In genomic region chr17:17059301-17059890, GRCh38 we compare ENCODE assay signal across 15 cellular contexts. TPM values are rescaled to one million over a fixed set of nuclear protein-coding genes. Genes with fewer than 3 reads are reported as not detected.
A peak's percentile ranks its signal among the peaks of the same experiment; 100 is the strongest.
DNase-seq lines count a peak whose midpoint lies in the region; ATAC-seq and TF ChIP-seq lines count a peak whose summit lies in the region.
"Had no signal": no experiment of that assay in that cellular context is flagged by ENCODE, and none has a peak within 500 bp of the region (broad histone marks: within the 10 kb centered on the region; RNA-seq: fewer than 3 reads in every experiment).

No MANE protein-coding gene starts in this region.

- H3K27ac ChIP-seq in heart left ventricle, result no peak overlapping the region
- no peak overlapping the region for H3K27ac ChIP-seq in right cardiac atrium (ENCODE audit: low read length)
- H3K27ac ChIP-seq in endodermal cell (ENCODE audit: low read depth, low read length), result no peak overlapping the region
- H3K27ac ChIP-seq in psoas muscle, result peak overlapping the region; percentile 96

- ATAC-seq in heart left ventricle (no peak), right cardiac atrium (no peak), psoas muscle (no peak)
- ATAC-seq: GM12878, HCT116 had no signal

- no peak for TF ChIP-seq CTCF in heart left ventricle (IDR thresholded peaks at IDR 0.05)
- TF ChIP-seq CTCF in endodermal cell (conservative IDR thresholded peaks at IDR 0.05), result no peak
- no peak for TF ChIP-seq CTCF in psoas muscle (IDR thresholded peaks at IDR 0.05)

- H3K27ac Mint-ChIP-seq in endodermal cell, result no peak overlapping the region
- H3K27ac Mint-ChIP-seq in activated T-cell treated with anti-CD3 and anti-CD28 coated beads, Interleukin-2, amount 50 U/mL, for 24 hours, result no peak overlapping the region

- peaks cover 0 to 27% (median 0%) of the 10 kb centered on the region in 9 donors for H3K36me3 ChIP-seq in heart left ventricle
- H3K36me3 ChIP-seq in endodermal cell (ENCODE audit: control insufficient read depth, insufficient read depth, low read length), result no peaks in the 10 kb centered on the region
- peaks cover 0 to 14% of the 10 kb centered on the region in 2 donors for H3K36me3 ChIP-seq in psoas muscle (ENCODE audit: insufficient read depth in 1 of 2, low read depth in 1 of 2)

- H3K9ac ChIP-seq in endodermal cell (ENCODE audit: extremely low read depth, low read length, poor library complexity, severe bottlenecking), result no peak overlapping the region

- intact Hi-C loops in heart left ventricle (cut with DNase I), result loop anchor here in 1 of 10 donors (10.0 kb wide), 1 partner anchor 55 kb away; no protein-coding TSS in a partner anchor
- intact Hi-C loops in right cardiac atrium (cut with DNase I), result no loop called here
- intact Hi-C loops in psoas muscle (cut with DNase I), result loop anchor here in 1 of 2 donors (5.0 kb wide), 1 partner anchor 1208 kb away; no protein-coding TSS in a partner anchor

- H3K27me3 ChIP-seq in heart left ventricle, result no peaks in the 10 kb centered on the region
- no peaks in the 10 kb centered on the region for H3K27me3 ChIP-seq in right cardiac atrium (ENCODE audit: control insufficient read depth, insufficient read depth)
- H3K27me3 ChIP-seq in endodermal cell (ENCODE audit: control insufficient read depth, insufficient read depth, low read length, poor library complexity, severe bottlenecking), result no peaks in the 10 kb centered on the region
- H3K27me3 ChIP-seq in psoas muscle (ENCODE audit: insufficient read depth in 3 of 3, low read length in 2 of 3), result no peaks in the 10 kb centered on the region

- no peak for TF ChIP-seq POLR2A in heart left ventricle (IDR thresholded peaks at IDR 0.05)

- peak in 3 of 5 donors; percentile 10 to 37 (median 11) for DNase-seq in heart left ventricle
- no peak for DNase-seq in right cardiac atrium
- peak; percentile 42 for DNase-seq in endodermal cell
- DNase-seq in psoas muscle, result no peak
- no peak for DNase-seq in putamen (ENCODE audit: low spot score)
- DNase-seq in activated T-cell treated with anti-CD3 and anti-CD28 coated beads, Interleukin-2, amount 50 U/mL, for 24 hours, result no peak
- no peak for DNase-seq in KG1 (lab: John Stamatoyannopoulos, UW)
- DNase-seq: AML-193; CD4-positive, alpha-beta memory T cell; DMS79; IMR-90; NCI-H2029; NCI-H510A treated with DMSO at 0.1 percent for 48 hours had no signal

- H3K36me3 Mint-ChIP-seq in endodermal cell (ENCODE audit: low read depth), result peaks cover 7% of the 10 kb centered on the region
- H3K36me3 Mint-ChIP-seq in activated T-cell treated with anti-CD3 and anti-CD28 coated beads, Interleukin-2, amount 50 U/mL, for 24 hours (ENCODE audit: low read depth), result peaks cover 16% of the 10 kb centered on the region

- 78 to 88% (median 81%) methylated on average over 10 of the region's 10 CpGs for WGBS in heart left ventricle, 4 donors
- WGBS in right cardiac atrium, result 78% methylated on average over 10 of the region's 10 CpGs
- 85 to 91% methylated on average over 6 to 10 of the region's 10 CpGs for WGBS in endodermal cell (ENCODE audit: insufficient coverage in 1 of 2, insufficient read length in 1 of 2), 2 experiments
- 75 to 84% (median 79%) methylated on average over 10 of the region's 10 CpGs for WGBS in psoas muscle, 3 donors

- H3K27me3 Mint-ChIP-seq in endodermal cell (ENCODE audit: insufficient read depth), result no peaks in the 10 kb centered on the region
- H3K27me3 Mint-ChIP-seq in activated T-cell treated with anti-CD3 and anti-CD28 coated beads, Interleukin-2, amount 50 U/mL, for 24 hours, result no peaks in the 10 kb centered on the region
- H3K27me3 Mint-ChIP-seq: CD4-positive, alpha-beta memory T cell had no signal

- H3K4me3 ChIP-seq in heart left ventricle, result no peak overlapping the region
- no peak overlapping the region for H3K4me3 ChIP-seq in right cardiac atrium (ENCODE audit: low read length)
- no peak overlapping the region for H3K4me3 ChIP-seq in endodermal cell (ENCODE audit: low read length)
- H3K4me3 ChIP-seq in psoas muscle, result no peak overlapping the region
- H3K4me3 ChIP-seq: GM12878 had no signal

- H3K4me1 ChIP-seq in heart left ventricle (peaks cover 5 to 100% (median 90%) of the 10 kb centered on the region in 12 donors), right cardiac atrium (ENCODE audit: control insufficient read depth, insufficient read depth, low read length) (peaks cover 53% of the 10 kb centered on the region), endodermal cell (ENCODE audit: control insufficient read depth, insufficient read depth, low read length) (no peaks in the 10 kb centered on the region), psoas muscle (peaks cover 99% of the 10 kb centered on the region)

- H3K4me3 Mint-ChIP-seq in endodermal cell, result no peak overlapping the region
- H3K4me3 Mint-ChIP-seq in activated T-cell treated with anti-CD3 and anti-CD28 coated beads, Interleukin-2, amount 50 U/mL, for 24 hours, result no peak overlapping the region
- H3K4me3 Mint-ChIP-seq: CD4-positive, alpha-beta memory T cell had no signal

- peaks cover 2% of the 10 kb centered on the region for H3K9me3 Mint-ChIP-seq in endodermal cell
- no peaks in the 10 kb centered on the region for H3K9me3 Mint-ChIP-seq in activated T-cell treated with anti-CD3 and anti-CD28 coated beads, Interleukin-2, amount 50 U/mL, for 24 hours
- H3K9me3 Mint-ChIP-seq: CD4-positive, alpha-beta memory T cell had no signal

- no peaks in the 10 kb centered on the region for H3K9me3 ChIP-seq in heart left ventricle
- H3K9me3 ChIP-seq in right cardiac atrium (ENCODE audit: control insufficient read depth, low read length), result no peaks in the 10 kb centered on the region
- H3K9me3 ChIP-seq in endodermal cell (ENCODE audit: control insufficient read depth, low read length), result no peaks in the 10 kb centered on the region
- H3K9me3 ChIP-seq in psoas muscle, result no peaks in the 10 kb centered on the region

- peaks cover 3% of the 10 kb centered on the region for H3K4me1 Mint-ChIP-seq in endodermal cell
- H3K4me1 Mint-ChIP-seq in activated T-cell treated with anti-CD3 and anti-CD28 coated beads, Interleukin-2, amount 50 U/mL, for 24 hours (ENCODE audit: low read depth), result peaks cover 35% of the 10 kb centered on the region

RNA-seq across cellular contexts. Expression of gene MPRIP, which starts 17.1 kb away (rescaled TPM):
- total RNA-seq in heart left ventricle, result 100 to 1,000 TPM; 131 to 686 (median 343) TPM
- polyA plus RNA-seq in heart left ventricle, result 100 to 1,000 TPM; 237 to 476 TPM
- total RNA-seq in right cardiac atrium, result 100 to 1,000 TPM; 295 to 331 (median 321) TPM
- polyA plus RNA-seq in right cardiac atrium, result 228 TPM
- total RNA-seq in endodermal cell, result 100 to 1,000 TPM; 154 to 155 TPM
- polyA plus RNA-seq in endodermal cell (2013, experiment 1 of 2), result 126 TPM
- 112 TPM for polyA plus RNA-seq in endodermal cell (2013, experiment 2 of 2)
- 100 to 1,000 TPM; 228 to 322 (median 258) TPM for total RNA-seq in psoas muscle
- 100 to 1,000 TPM; 142 to 270 (median 184) TPM for polyA plus RNA-seq in psoas muscle

Comparison
In these comparisons a context has a peak if more than half of its experiments do, and no peak if none do; other contexts are left out.
1. DNase-seq: peak in heart left ventricle (3 of 5) and endodermal cell (single experiment); none in right cardiac atrium (0 of 3), psoas muscle (0 of 2), putamen (single experiment), activated T-cell treated with anti-CD3 and anti-CD28 coated beads, Interleukin-2, amount 50 U/mL, for 24 hours (single experiment) and KG1 (single experiment).